Comparison of ENCODE assay signal across 18 cellular contexts in genomic region chr18:2686349-2686968, GRCh38. TPM values are rescaled to one million over a fixed set of nuclear protein-coding genes. Genes with fewer than 3 reads are reported as not detected.
DNase-seq lines count a peak whose midpoint lies in the region; ATAC-seq, FAIRE-seq and TF ChIP-seq lines count a peak whose summit lies in the region.
"Had no signal": no experiment of that assay in that cellular context is flagged by ENCODE, and none has a peak within 500 bp of the region (broad histone marks: within the 10 kb centered on the region; RNA-seq: fewer than 3 reads in every experiment).

No MANE protein-coding gene starts in this region.

- no peaks in the 10 kb centered on the region for H4K20me1 ChIP-seq in HepG2 (ENCODE audit: insufficient read depth, low read length)

- TF ChIP-seq RAD21 in HepG2 (CRISPR knock-in tag; IDR thresholded peaks at IDR 0.05): no peak

- H3K36me3 ChIP-seq in HepG2 (replicated peaks in 1 of 2; ENCODE audit: control insufficient read depth in 1 of 2, insufficient read depth in 2 of 2, low read length in 2 of 2): peaks cover 7 to 59% of the 10 kb centered on the region in 2 experiments
- peaks cover 0 to 5% (median 2%) of the 10 kb centered on the region in 4 donors for H3K36me3 ChIP-seq in right lobe of liver
- peaks cover 0 to 29% of the 10 kb centered on the region in 2 donors for H3K36me3 ChIP-seq in vagina
- H3K36me3 ChIP-seq: BE2C, breast epithelium had no signal

- FAIRE-seq in HepG2 (lab: Jason Lieb, UNC) (no peak), urothelium cell line (lab: Jason Lieb, UNC) (peak; percentile 92)
- FAIRE-seq: endothelial cell of umbilical vein had no signal

- no peak overlapping the region for H2AFZ ChIP-seq in HepG2 (ENCODE audit: low read length)

- H3K27ac ChIP-seq in HepG2 (ENCODE audit: extremely low read length, insufficient read depth, low read length): no peak overlapping the region
- no peak overlapping the region for H3K27ac ChIP-seq in right lobe of liver
- H3K27ac ChIP-seq in vagina: no peak overlapping the region
- H3K27ac ChIP-seq: breast epithelium, psoas muscle had no signal

- POLR2A ChIA-PET in HepG2 (lab: Yijun Ruan, JAX): no interaction called here

- no peak for ATAC-seq in HepG2
- ATAC-seq in right lobe of liver: no peak
- no peak for ATAC-seq in GM18858 (IDR thresholded peaks at IDR 0.05; ENCODE audit: unreplicated experiment)
- ATAC-seq in Right ventricle myocardium superior (ENCODE audit: poor library complexity): no peak
- ATAC-seq: psoas muscle had no signal

- no peak for TF ChIP-seq EP300 in HepG2 (IDR thresholded peaks at IDR 0.05; ENCODE audit: low read depth in 2 of 2, low read length in 2 of 2)
- no peak for TF ChIP-seq EP300 in HepG2 (CRISPR knock-in tag; IDR thresholded peaks at IDR 0.05; ENCODE audit: borderline replicate concordance)

- H3K4me3 ChIP-seq in HepG2 (replicated peaks in 1 of 3; ENCODE audit: insufficient read depth in 1 of 3, low read depth in 2 of 3, low read length in 3 of 3): no peak overlapping the region
- H3K4me3 ChIP-seq in right lobe of liver: no peak overlapping the region
- H3K4me3 ChIP-seq in vagina: no peak overlapping the region
- H3K4me3 ChIP-seq: breast epithelium, Peyer's patch, psoas muscle had no signal

- H3K9ac ChIP-seq in HepG2 (ENCODE audit: insufficient read depth, low read depth, low read length): no peak overlapping the region

- CTCF ChIA-PET in HepG2 (lab: Yijun Ruan, JAX; ENCODE audit: low intra/inter-chr PET ratio, low total read pairs): no interaction called here

- no peak overlapping the region for H3K4me2 ChIP-seq in HepG2 (ENCODE audit: low read depth, low read length)

- H3K27me3 ChIP-seq in HepG2 (ENCODE audit: control insufficient read depth in 1 of 2, insufficient read depth in 2 of 2, low read length in 2 of 2) (no peaks in the 10 kb centered on the region), right lobe of liver (no peaks in the 10 kb centered on the region), vagina (no peaks in the 10 kb centered on the region)
- H3K27me3 ChIP-seq: BE2C, breast epithelium, Peyer's patch had no signal

- no peak for DNase-seq in HepG2 (ENCODE audit: low spot score)
- no peak for DNase-seq in right lobe of liver
- DNase-seq in SW480 (ENCODE audit: low spot score): peak; percentile 33
- DNase-seq in erythroblast (lab: John Stamatoyannopoulos, UW): peak; percentile 34 to 40
- no peak for DNase-seq in urothelium cell line (ENCODE audit: low spot score)
- no peak for DNase-seq in vagina (ENCODE audit: extremely low spot score in 2 of 2)
- no peak for DNase-seq in Right ventricle myocardium superior
- DNase-seq: activated T-cell treated with anti-CD3 and anti-CD28 coated beads for 4 hours; BE2C; KG1; NCI-H2171; Peyer's patch; psoas muscle; stimulated activated CD4-positive, alpha-beta T cell treated with anti-CD3 and anti-CD28 coated beads, Interleukin-2, amount 100 ng/mL, for 24 hours; stimulated activated naive CD4-positive, alpha-beta T cell had no signal

- TF ChIP-seq CTCF in HepG2 (CRISPR knock-in tag; IDR thresholded peaks at IDR 0.05) (no peak), right lobe of liver (IDR thresholded peaks at IDR 0.05) (no peak), vagina (IDR thresholded peaks at IDR 0.05) (no peak)

- in situ Hi-C loops in HepG2 (cut with HindIII; ENCODE audit: extremely low pct_ligation_motif_present, low pct_unique_long_range_greater_than_20kb): no loop called here

- H3K4me1 ChIP-seq in HepG2 (ENCODE audit: insufficient read depth, low read length) (no peaks in the 10 kb centered on the region), right lobe of liver (no peaks in the 10 kb centered on the region), vagina (no peaks in the 10 kb centered on the region)
- H3K4me1 ChIP-seq: BE2C, breast epithelium, psoas muscle had no signal

- no TSS peak for BruUV-seq in HepG2 (replicated peaks; lab: Mats Ljungman, UMichigan)

- peaks cover 45% of the 10 kb centered on the region for H3K79me2 ChIP-seq in HepG2 (ENCODE audit: insufficient read depth, low read length)

- TF ChIP-seq POLR2A in HepG2 (IDR thresholded peaks at IDR 0.05; ENCODE audit: insufficient read depth in 1 of 2, low read depth in 2 of 2, low read length in 2 of 2) (no peak), right lobe of liver (IDR thresholded peaks at IDR 0.05) (no peak), erythroblast (IDR thresholded peaks at IDR 0.05; ENCODE audit: low read length) (no peak), vagina (IDR thresholded peaks at IDR 0.05) (no peak)

- 0 out of 2 replicates have a peak, but pooled peaks cover 3% of the 10 kb centered on the region for H3K9me3 ChIP-seq in HepG2 (ENCODE audit: low read length)
- H3K9me3 ChIP-seq in right lobe of liver: no peaks in the 10 kb centered on the region
- H3K9me3 ChIP-seq in vagina: no peaks in the 10 kb centered on the region
- H3K9me3 ChIP-seq: BE2C, Peyer's patch had no signal

- intact Hi-C loops in HepG2 (cut with micrococcal nuclease; ENCODE audit: unreplicated experiment): no loop called here
- intact Hi-C loops in right lobe of liver (cut with DNase I): no loop called here
- intact Hi-C loops in vagina (cut with DNase I): no loop called here
- intact Hi-C loops in Right ventricle myocardium superior (cut with DNase I): no loop called here

- WGBS in HepG2 (ENCODE audit: low lambda C conversion rate): 100% methylated on average over 3 of the region's 3 CpGs
- 91% methylated on average over 3 of the region's 3 CpGs for WGBS in right lobe of liver (ENCODE audit: insufficient coverage, low coverage, low lambda C conversion rate, missing lambda C conversion rate)

TF ChIP-seq in HepG2, 621 proteins besides CTCF, POLR2A, EP300 and RAD21:
- no peak for TF ChIP-seq ARNT2 (CRISPR knock-in tag; IDR thresholded peaks at IDR 0.05; ENCODE audit: low read depth)
- peak; percentile 98 for TF ChIP-seq ZNF317 (CRISPR knock-in tag; IDR thresholded peaks at IDR 0.05)

RNA-seq across cellular contexts. Expression of gene SMCHD1, which starts 30.9 kb away (rescaled TPM):
- total RNA-seq in HepG2 (2016; rRNA removed; fragmentation: Illumina TruSeq; extraction: Trizol) (93.6 and 110 TPM in 2 replicates), right lobe of liver (10 to 100 TPM; 13.9 to 31.0 (median 17.3) TPM), vagina (62.4 TPM), Right ventricle myocardium superior (25.4 TPM)
- total RNA-seq in HepG2 (2016; cell fraction: cytosol; rRNA removed; fragmentation: Illumina TruSeq; extraction: Trizol; ENCODE audit: low read depth): 13.6 and 15.9 TPM in 2 replicates
- 84.6 and 113 TPM in 2 replicates for total RNA-seq in HepG2 (2016; cell fraction: insoluble cytoplasmic fraction; rRNA removed; fragmentation: Illumina TruSeq; extraction: Trizol)
- total RNA-seq in HepG2 (2016; cell fraction: membrane; rRNA removed; fragmentation: Illumina TruSeq; extraction: Trizol): 23.8 and 24.6 TPM in 2 replicates
- 173 and 188 TPM in 2 replicates for total RNA-seq in HepG2 (2016; cell fraction: nucleus; rRNA removed; fragmentation: Illumina TruSeq; extraction: Trizol)
- 17.9 and 21.4 TPM in 2 replicates for polyA plus RNA-seq in HepG2 (2011; rRNA removed)
- polyA plus RNA-seq in HepG2 (2011; cell fraction: cytosol; rRNA removed): 6.3 and 9.9 TPM in 2 replicates
- 24.2 and 26.2 TPM in 2 replicates for polyA plus RNA-seq in HepG2 (2011; cell fraction: nucleus; rRNA removed)
- polyA plus RNA-seq in HepG2 (2012): 24.4 and 28.6 TPM in 2 replicates
- polyA plus RNA-seq in HepG2 (2016; cell fraction: cytosol; fragmentation: Illumina TruSeq; extraction: Trizol; ENCODE audit: low read depth): 0.93 and 1.4 TPM in 2 replicates
- polyA plus RNA-seq in HepG2 (2016; cell fraction: insoluble cytoplasmic fraction; fragmentation: Illumina TruSeq; extraction: Trizol; ENCODE audit: low read depth): 52.1 and 55.6 TPM in 2 replicates
- polyA plus RNA-seq in HepG2 (2016; cell fraction: membrane; fragmentation: Illumina TruSeq; extraction: Trizol; ENCODE audit: low read depth): 2.3 and 3.4 TPM in 2 replicates
- 90.4 and 91.3 TPM in 2 replicates for polyA plus RNA-seq in HepG2 (2016; cell fraction: nucleus; fragmentation: Illumina TruSeq; extraction: Trizol; ENCODE audit: insufficient read depth, low read depth)
- polyA minus RNA-seq in HepG2 (2011; rRNA and poly(A)+ RNA removed; ENCODE audit: low replicate concordance): 18.4 and 33.4 TPM in 2 replicates
- polyA minus RNA-seq in HepG2 (2011; cell fraction: cytosol; rRNA and poly(A)+ RNA removed): 38.2 and 47.6 TPM in 2 replicates
- 266 and 276 TPM in 2 replicates for polyA minus RNA-seq in HepG2 (2011; cell fraction: nucleus; rRNA and poly(A)+ RNA removed)

Comparison
In these comparisons a context has a peak if more than half of its experiments do, and no peak if none do; other contexts are left out.
1. DNase-seq: peak in SW480 (single experiment) and erythroblast (2 of 2); none in HepG2 (single experiment), right lobe of liver (0 of 3), urothelium cell line (single experiment), vagina (0 of 2) and Right ventricle myocardium superior (single experiment).